ENCODE assay signal across 8 cellular contexts in the genomic region with DNA sequence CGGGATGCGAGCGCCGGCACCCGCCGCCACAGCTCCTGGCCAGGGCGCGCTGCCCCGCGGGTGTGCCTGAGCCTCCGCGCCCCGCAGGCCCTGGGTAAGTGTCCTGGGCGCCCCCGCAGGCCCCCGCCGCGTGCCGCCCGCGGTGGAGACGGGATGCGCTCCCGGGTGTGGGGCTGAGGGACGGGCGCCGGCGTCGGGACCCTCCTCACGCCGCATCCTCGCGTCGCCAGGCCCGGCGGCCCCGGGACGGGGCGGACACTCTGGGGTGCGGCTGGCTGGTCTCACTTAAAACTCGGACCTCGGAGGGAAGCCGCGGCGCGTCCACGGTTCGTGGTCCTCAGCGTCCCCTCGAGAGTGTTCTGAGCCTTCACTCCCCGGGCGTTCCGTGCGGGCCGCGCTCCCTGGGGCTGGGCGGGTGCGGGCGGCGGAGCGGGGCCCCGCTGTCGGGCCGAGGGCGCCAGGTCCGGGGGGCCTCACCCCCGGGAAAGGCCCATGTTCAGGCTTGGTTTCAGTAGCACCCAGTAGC. TPM values are rescaled to one million over a fixed set of nuclear protein-coding genes. Genes with fewer than 3 reads are reported as not detected.
A peak's percentile ranks its signal among the peaks of the same experiment; 100 is the strongest.
DNase-seq lines count a peak whose midpoint lies in the region; ATAC-seq and TF ChIP-seq lines count a peak whose summit lies in the region.

No MANE protein-coding gene starts in this region.

- peaks cover 0 to 10% (median 5%) of the 10 kb centered on the region in 4 donors for H3K4me1 Mint-ChIP-seq in CD4-positive, alpha-beta memory T cell

- no peak overlapping the region for H3K4ac ChIP-seq in neuronal stem cell (ENCODE audit: low read length)

- peak overlapping the region; percentile 87 for H3K4me2 ChIP-seq in neuronal stem cell (ENCODE audit: insufficient read depth, low read length, poor library complexity, severe bottlenecking)

- peak; percentile 7 for ATAC-seq in HG02623 (IDR thresholded peaks at IDR 0.05; ENCODE audit: unreplicated experiment)

- POLR2A ChIA-PET in CD4-positive, alpha-beta memory T cell (lab: Charles Lee; ENCODE audit: partially characterized antibody), result no interaction called here

- H3K27ac ChIP-seq in ascending aorta, result no peak overlapping the region
- no peak overlapping the region for H3K27ac ChIP-seq in neuronal stem cell (replicated peaks; ENCODE audit: low read length)
- H3K27ac ChIP-seq in CD4-positive, alpha-beta memory T cell (ENCODE audit: low read depth, low read length), result no peak overlapping the region

- no CpG with 5 or more reads among the region's 67 CpGs for WGBS in neuronal stem cell (ENCODE audit: extremely low coverage in 2 of 2, insufficient read length in 2 of 2, insufficient replicate concordance in 1 of 2), 2 donors

- H2AFZ ChIP-seq in neuronal stem cell (ENCODE audit: low read length), result peak overlapping the region; percentile 99

- H3K14ac ChIP-seq in neuronal stem cell (ENCODE audit: low read length), result no peak overlapping the region

- no peak overlapping the region for H3K27ac Mint-ChIP-seq in CD4-positive, alpha-beta memory T cell

- no peaks in the 10 kb centered on the region for H3K36me3 ChIP-seq in ascending aorta
- H3K36me3 ChIP-seq in neuronal stem cell (replicated peaks in 1 of 2; ENCODE audit: control insufficient read depth in 2 of 2, insufficient read depth in 2 of 2, low read length in 2 of 2), result peaks cover 0 to under 1% of the 10 kb centered on the region in 2 donors
- H3K36me3 ChIP-seq in CD4-positive, alpha-beta memory T cell (ENCODE audit: insufficient read depth, low read length), result no peaks in the 10 kb centered on the region

- no peaks in the 10 kb centered on the region for H3K9me3 Mint-ChIP-seq in CD4-positive, alpha-beta memory T cell

- no peak for TF ChIP-seq CTCF in ascending aorta (IDR thresholded peaks at IDR 0.05)

- no peaks in the 10 kb centered on the region for H3K9me3 ChIP-seq in ascending aorta
- peaks cover 8 to 17% of the 10 kb centered on the region in 2 donors for H3K9me3 ChIP-seq in neuronal stem cell (replicated peaks in 1 of 2; ENCODE audit: control insufficient read depth in 2 of 2, insufficient read depth in 1 of 2, low read depth in 1 of 2, low read length in 2 of 2)
- H3K9me3 ChIP-seq in CD4-positive, alpha-beta memory T cell (ENCODE audit: control insufficient read depth in 1 of 2, low read length in 2 of 2), result no peaks in the 10 kb centered on the region

- no peak overlapping the region for H2AK5ac ChIP-seq in neuronal stem cell (ENCODE audit: low read depth, low read length)

- CTCF ChIA-PET in CD4-positive, alpha-beta memory T cell (lab: Charles Lee; ENCODE audit: partially characterized antibody), result no interaction called here

- H3K27me3 Mint-ChIP-seq in CD4-positive, alpha-beta memory T cell, result peaks cover 18 to 27% of the 10 kb centered on the region in 2 donors

- peaks cover 9% of the 10 kb centered on the region in 2 donors for H3K4me1 ChIP-seq in ascending aorta
- peaks cover 3 to 10% of the 10 kb centered on the region in 2 donors for H3K4me1 ChIP-seq in neuronal stem cell (ENCODE audit: control insufficient read depth in 2 of 2, insufficient read depth in 1 of 2, low read depth in 1 of 2, low read length in 2 of 2)
- H3K4me1 ChIP-seq in CD4-positive, alpha-beta memory T cell (ENCODE audit: insufficient read depth, low read length), result peaks cover 17% of the 10 kb centered on the region

- H3K36me3 Mint-ChIP-seq in CD4-positive, alpha-beta memory T cell, result peaks cover 0 to under 1% of the 10 kb centered on the region in 2 donors

- H3K27me3 ChIP-seq in ascending aorta (peaks cover 9% of the 10 kb centered on the region), neuronal stem cell (ENCODE audit: control insufficient read depth in 3 of 3, insufficient read depth in 3 of 3, low read depth in 1 of 3, low read length in 3 of 3) (peaks cover 33 to 58% (median 51%) of the 10 kb centered on the region in 3 experiments)
- no peaks in the 10 kb centered on the region for H3K27me3 ChIP-seq in CD4-positive, alpha-beta memory T cell (ENCODE audit: insufficient read depth, low read length)

- no peak overlapping the region for H4K91ac ChIP-seq in neuronal stem cell (ENCODE audit: low read depth, low read length, poor library complexity)

- peak overlapping the region; percentile 55 for H3K23ac ChIP-seq in neuronal stem cell (ENCODE audit: low read depth, low read length, poor library complexity)

- H4K8ac ChIP-seq in neuronal stem cell (ENCODE audit: low read depth, low read length), result no peak overlapping the region

- peak overlapping the region; percentile 4 for H3K9ac ChIP-seq in neuronal stem cell (ENCODE audit: low read depth, low read length, poor library complexity)

- TF ChIP-seq POLR2A in GM18526 (IDR thresholded peaks at IDR 0.05; ENCODE audit: extremely low read depth, insufficient read length), result peak; percentile 27

- H3K18ac ChIP-seq in neuronal stem cell (ENCODE audit: low read length), result peak overlapping the region; percentile 87

- no peak overlapping the region for H2BK5ac ChIP-seq in neuronal stem cell (ENCODE audit: low read length)

- H3K79me1 ChIP-seq in neuronal stem cell (ENCODE audit: low read depth, low read length), result peaks cover 2% of the 10 kb centered on the region

- no peak overlapping the region for H2BK120ac ChIP-seq in neuronal stem cell (ENCODE audit: low read depth, low read length)

- no peak for DNase-seq in ascending aorta (ENCODE audit: low spot score in 2 of 2)
- DNase-seq in neuronal stem cell (ENCODE audit: low spot score), result no peak
- no peak for DNase-seq in RKO (ENCODE audit: low spot score)
- no peak for DNase-seq in CD4-positive, alpha-beta memory T cell
- no peak for DNase-seq in occipital lobe (lab: John Stamatoyannopoulos, UW)
- DNase-seq in SHP77 treated with DMSO at 0.1 percent for 48 hours (lab: John Stamatoyannopoulos, UW), result no peak

- H3K4me3 Mint-ChIP-seq in CD4-positive, alpha-beta memory T cell, result peak overlapping the region in 1 of 8 donors; percentile 31

- H2BK15ac ChIP-seq in neuronal stem cell (ENCODE audit: low read length), result no peak overlapping the region

- H3K4me3 ChIP-seq in ascending aorta, result peak overlapping the region; percentile 59 to 70
- H3K4me3 ChIP-seq in neuronal stem cell (ENCODE audit: low read length in 2 of 2), result peak overlapping the region; percentile 15 to 80
- H3K4me3 ChIP-seq in CD4-positive, alpha-beta memory T cell (ENCODE audit: low read length in 2 of 2), result no peak overlapping the region

- H2BK12ac ChIP-seq in neuronal stem cell (ENCODE audit: low read length), result no peak overlapping the region

- intact Hi-C loops in ascending aorta (cut with DNase I), result no loop called here
- intact Hi-C loops in CD4-positive, alpha-beta memory T cell (cut with micrococcal nuclease), result no loop called here

RNA-seq across cellular contexts. Expression of a gene that starts 0.3 kb away (rescaled TPM):
- total RNA-seq in ascending aorta, result not detected
- polyA plus RNA-seq in neuronal stem cell (2013, experiment 1 of 2), result 0.26 TPM
- polyA plus RNA-seq in neuronal stem cell (2013, experiment 2 of 2), result 0.28 TPM
- 1 to 10 TPM; 1.2 to 2.7 TPM for total RNA-seq in CD4-positive, alpha-beta memory T cell
- under 1 TPM; 0.23 to 0.32 TPM for polyA plus RNA-seq in CD4-positive, alpha-beta memory T cell
- total RNA-seq in occipital lobe, result 1.4 TPM

RNA-seq across cellular contexts. Expression of a gene that starts 50.3 kb away (rescaled TPM):
- total RNA-seq in ascending aorta (41.4 TPM), occipital lobe (63.9 TPM)
- polyA plus RNA-seq in neuronal stem cell (2013, experiment 1 of 2), result 55.8 TPM
- 53.8 TPM for polyA plus RNA-seq in neuronal stem cell (2013, experiment 2 of 2)
- total RNA-seq in CD4-positive, alpha-beta memory T cell, result 10 to 100 TPM; 86.5 to 95.8 TPM
- polyA plus RNA-seq in CD4-positive, alpha-beta memory T cell, result 100 to 1,000 TPM; 204 to 227 TPM

Comparison
In these comparisons a context has a peak if more than half of its experiments do, and no peak if none do; other contexts are left out.
1. H3K4me3 ChIP-seq: peak in ascending aorta (2 of 2) and neuronal stem cell (2 of 2); none in CD4-positive, alpha-beta memory T cell (0 of 2).